Comparison of ENCODE assay signal across 9 cellular contexts in the genomic region with DNA sequence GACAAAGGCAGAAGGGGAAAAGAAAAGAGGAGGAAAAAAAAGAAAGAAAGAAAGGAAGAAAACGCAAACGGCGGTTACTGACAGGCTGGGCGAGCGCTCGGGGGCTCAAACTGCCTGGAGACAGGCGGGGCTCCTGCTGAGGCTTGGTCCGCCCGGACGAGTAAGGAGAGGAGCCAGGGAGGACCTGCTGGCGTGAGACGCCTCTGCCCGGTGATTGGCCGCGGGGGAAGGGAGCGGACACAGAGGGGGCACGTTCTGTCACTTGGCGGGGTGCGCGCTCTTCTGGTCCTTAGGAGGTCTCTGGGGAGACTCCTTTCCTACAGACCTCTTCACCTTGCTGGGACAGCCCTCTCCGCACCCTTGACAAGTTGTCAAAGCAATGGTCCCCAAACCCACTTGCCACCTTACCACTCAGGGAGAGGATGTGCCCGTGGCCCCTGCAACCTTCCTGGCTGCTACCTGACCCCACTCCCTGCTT. TPM values are rescaled to one million over a fixed set of nuclear protein-coding genes. Genes with fewer than 3 reads are reported as not detected.
DNase-seq lines count a peak whose midpoint lies in the region; ATAC-seq, FAIRE-seq and TF ChIP-seq lines count a peak whose summit lies in the region.
"Had no signal": no experiment of that assay in that cellular context is flagged by ENCODE, and none has a peak within 500 bp of the region (broad histone marks: within the 10 kb centered on the region; RNA-seq: fewer than 3 reads in every experiment).

No MANE protein-coding gene starts in this region.

- DNase-seq in activated CD8-positive, alpha-beta memory T cell treated with anti-CD3 and anti-CD28 coated beads for 4 hours (ENCODE audit: low read depth in 2 of 2) = peak; percentile 12 to 14
- DNase-seq in activated CD8-positive, alpha-beta memory T cell treated with anti-CD3 and anti-CD28 coated beads, Interleukin-2, amount 50 U/mL, for 4 hours = no peak
- no peak for DNase-seq in astrocyte (ENCODE audit: low read depth)
- DNase-seq in immature natural killer cell = no peak
- no peak for DNase-seq in activated CD4-positive, alpha-beta T cell treated with anti-CD3 and anti-CD28 coated beads, Interleukin-2, amount 50 U/mL, for 4 hours

- FAIRE-seq in astrocyte (lab: Jason Lieb, UNC) = no peak

- H3K9ac ChIP-seq in astrocyte (ENCODE audit: low read length) = peak overlapping the region; percentile 98
- H3K9ac ChIP-seq in stomach smooth muscle (ENCODE audit: low read length in 2 of 2) = peak overlapping the region; percentile 73 to 85

- H3K27ac Mint-ChIP-seq in astrocyte (ENCODE audit: unreplicated experiment) = peak overlapping the region; percentile 100
- H3K27ac Mint-ChIP-seq in immature natural killer cell = peak overlapping the region; percentile 97 to 100 (median 98)

- peak; percentile 42 for ATAC-seq in GM21825 (IDR thresholded peaks at IDR 0.05; ENCODE audit: unreplicated experiment)

- H3K9me3 Mint-ChIP-seq in astrocyte (ENCODE audit: unreplicated experiment) (no peaks in the 10 kb centered on the region), immature natural killer cell (peaks cover 0 to 2% (median 0%) of the 10 kb centered on the region in 6 donors)

- no peaks in the 10 kb centered on the region for H3K27me3 ChIP-seq in astrocyte (ENCODE audit: insufficient read depth, low read length)
- H3K27me3 ChIP-seq in stomach smooth muscle (ENCODE audit: control insufficient read depth in 1 of 2, insufficient read depth in 2 of 2, low read length in 2 of 2) = no peaks in the 10 kb centered on the region

- H3K9me3 ChIP-seq in KOPT-K1 (ENCODE audit: insufficient read depth, low read length, poor library complexity, severe bottlenecking) = no peaks in the 10 kb centered on the region
- no peaks in the 10 kb centered on the region for H3K9me3 ChIP-seq in astrocyte (ENCODE audit: insufficient read depth, low read depth, low read length)
- no peaks in the 10 kb centered on the region for H3K9me3 ChIP-seq in stomach smooth muscle (ENCODE audit: control insufficient read depth in 2 of 2, low read length in 2 of 2)

- H3K4me2 ChIP-seq in astrocyte (ENCODE audit: low read length) = peak overlapping the region; percentile 94

- H3K79me2 ChIP-seq in astrocyte (ENCODE audit: insufficient read depth, low read length) = peaks cover 35% of the 10 kb centered on the region

- H3K36me3 Mint-ChIP-seq in astrocyte (ENCODE audit: low read depth, unreplicated experiment) = no peaks in the 10 kb centered on the region
- no peaks in the 10 kb centered on the region for H3K36me3 Mint-ChIP-seq in immature natural killer cell

- H3K4me3 ChIP-seq in astrocyte (ENCODE audit: insufficient read depth, low read depth, low read length) = peak overlapping the region; percentile 90
- peak overlapping the region; percentile 85 to 91 for H3K4me3 ChIP-seq in stomach smooth muscle (ENCODE audit: low read length in 2 of 2)

- H3K27me3 Mint-ChIP-seq in astrocyte (ENCODE audit: low read depth, unreplicated experiment) = no peaks in the 10 kb centered on the region
- H3K27me3 Mint-ChIP-seq in immature natural killer cell (ENCODE audit: low read depth in 3 of 3) = peaks cover 7 to 16% (median 8%) of the 10 kb centered on the region in 3 donors

- H3K36me3 ChIP-seq in KOPT-K1 (ENCODE audit: insufficient read depth, low read length) (no peaks in the 10 kb centered on the region), astrocyte (ENCODE audit: insufficient read depth, low read length) (no peaks in the 10 kb centered on the region), stomach smooth muscle (ENCODE audit: control insufficient read depth in 2 of 2, insufficient read depth in 2 of 2, low read length in 2 of 2) (no peaks in the 10 kb centered on the region)

- H3K4me3 Mint-ChIP-seq in astrocyte (ENCODE audit: unreplicated experiment) (peak overlapping the region; percentile 96), immature natural killer cell (peak overlapping the region; percentile 99 to 100 (median 100))

- H3K27ac ChIP-seq in KOPT-K1 (ENCODE audit: low read depth, low read length, poor library complexity, severe bottlenecking) (peak overlapping the region; percentile 94), astrocyte (ENCODE audit: low read depth, low read length) (peak overlapping the region; percentile 100), stomach smooth muscle (ENCODE audit: low read length) (peak overlapping the region; percentile 96)

- no peak for TF ChIP-seq CTCF in astrocyte (IDR thresholded peaks at IDR 0.05; ENCODE audit: insufficient read depth, low read depth, low read length)

- H3K4me1 Mint-ChIP-seq in astrocyte (ENCODE audit: low read depth, unreplicated experiment) = peaks cover 19% of the 10 kb centered on the region
- H3K4me1 Mint-ChIP-seq in immature natural killer cell = peaks cover 22 to 34% of the 10 kb centered on the region in 2 donors

- peaks cover 12% of the 10 kb centered on the region for H4K20me1 ChIP-seq in astrocyte (ENCODE audit: insufficient read depth, low read length)

- H3K4me1 ChIP-seq in astrocyte (ENCODE audit: insufficient read depth, low read length) = peaks cover 21% of the 10 kb centered on the region
- H3K4me1 ChIP-seq in stomach smooth muscle (ENCODE audit: control insufficient read depth, insufficient read depth, low read length) = peaks cover 23% of the 10 kb centered on the region

- peak overlapping the region; percentile 83 for H2AFZ ChIP-seq in astrocyte (ENCODE audit: low read depth, low read length)

RNA-seq across cellular contexts. Expression of a gene that starts 0.8 kb away (rescaled TPM):
- total RNA-seq in astrocyte = 55.5 and 68.4 TPM in 2 replicates
- 1 to 10 TPM; 1.6 to 7.7 (median 3.7) TPM for polyA plus RNA-seq in immature natural killer cell

RNA-seq across cellular contexts. Expression of a gene that starts 41.7 kb away (rescaled TPM):
- total RNA-seq in astrocyte = 1.7 and 2.2 TPM in 2 replicates
- not detected for polyA plus RNA-seq in immature natural killer cell

RNA-seq across cellular contexts. Expression of a gene that starts 43.1 kb away (rescaled TPM):
- total RNA-seq in astrocyte = not detected in 2 replicates
- polyA plus RNA-seq in immature natural killer cell = not detected
- total RNA-seq: HT1080 had no signal

Comparison
In these comparisons a context has a peak if more than half of its experiments do, and no peak if none do; other contexts are left out.
1. DNase-seq: peak in activated CD8-positive, alpha-beta memory T cell treated with anti-CD3 and anti-CD28 coated beads for 4 hours (2 of 2); none in activated CD8-positive, alpha-beta memory T cell treated with anti-CD3 and anti-CD28 coated beads, Interleukin-2, amount 50 U/mL, for 4 hours (single experiment), astrocyte (single experiment), immature natural killer cell (0 of 3) and activated CD4-positive, alpha-beta T cell treated with anti-CD3 and anti-CD28 coated beads, Interleukin-2, amount 50 U/mL, for 4 hours (0 of 2).
2. Peak in every context shown above with its lines, with median percentiles within 50 percentile points of each other: H3K27ac ChIP-seq.